1 cellular context compared by ENCODE assay signal in the genomic region with DNA sequence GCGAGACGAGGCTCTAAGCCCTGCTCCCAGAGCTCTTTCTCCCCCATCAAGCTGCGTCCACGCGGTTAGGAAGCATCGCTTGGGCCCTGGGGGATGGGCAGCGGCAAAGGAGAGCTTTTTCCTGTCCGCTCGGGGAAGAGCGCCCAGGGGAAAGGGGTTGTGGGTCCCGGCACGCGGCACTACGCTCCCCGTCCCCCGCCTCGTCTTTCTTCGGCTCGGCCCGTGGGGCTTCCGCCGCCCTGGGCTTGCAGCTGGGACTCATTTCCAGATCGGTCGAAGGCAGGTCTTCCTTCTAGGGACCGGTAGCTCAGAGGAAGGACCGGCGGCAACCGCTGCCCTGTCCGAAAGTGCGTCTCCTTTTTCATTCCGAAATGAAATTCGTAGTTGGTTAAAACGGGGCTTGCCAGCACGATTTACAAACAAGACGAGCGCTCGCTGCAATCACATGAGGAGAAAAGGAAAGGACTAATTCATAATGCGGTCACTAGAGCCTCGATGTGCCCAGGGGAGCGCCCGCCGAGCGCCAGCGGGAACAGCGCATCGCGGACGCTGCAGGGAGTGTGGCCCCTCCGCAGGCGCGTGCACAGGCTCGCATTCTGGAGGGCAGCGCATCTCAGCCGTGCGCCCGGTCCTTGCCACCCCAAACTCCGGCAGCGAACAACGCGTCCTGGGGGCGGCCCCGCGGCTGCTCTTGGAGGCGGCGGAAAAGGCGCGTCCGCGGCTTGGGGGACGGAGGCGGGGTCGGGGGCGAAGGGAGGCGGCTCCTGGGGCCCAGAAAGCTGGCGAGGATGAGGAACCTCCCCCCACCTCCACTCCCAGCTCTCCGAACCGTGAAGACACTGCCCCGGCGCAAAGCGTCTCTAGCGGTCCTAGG.
TF ChIP-seq lines count a peak whose summit lies in the region.

No MANE protein-coding gene starts in this region.

TF ChIP-seq in K562, 482 proteins besides CTCF, POLR2A, EP300 and RAD21 (continues in another document):
- TF ChIP-seq ZFP30 (CRISPR knock-in tag; IDR thresholded peaks at IDR 0.05; ENCODE audit: borderline replicate concordance) (no peak), ZNF124 (CRISPR knock-in tag; IDR thresholded peaks at IDR 0.05) (no peak), HLTF (IDR thresholded peaks at IDR 0.05) (no peak), ZNF780A (CRISPR knock-in tag; IDR thresholded peaks at IDR 0.05) (no peak), SMAD2 (IDR thresholded peaks at IDR 0.05; ENCODE audit: low read depth, low read length) (no peak), KDM2B (CRISPR knock-in tag; IDR thresholded peaks at IDR 0.05) (no peak), BRD4 (IDR thresholded peaks at IDR 0.05) (no peak), NCOA4 (IDR thresholded peaks at IDR 0.05; ENCODE audit: partially characterized antibody) (no peak), ZC3H8 (IDR thresholded peaks at IDR 0.05) (no peak), STAT5A (IDR thresholded peaks at IDR 0.05; ENCODE audit: borderline replicate concordance, low read length) (no peak), BACH1 (tag; IDR thresholded peaks at IDR 0.05) (no peak), ZFPM2 (CRISPR knock-in tag; IDR thresholded peaks at IDR 0.05) (no peak), FIP1L1 (IDR thresholded peaks at IDR 0.05; ENCODE audit: low read depth, low read length, poor library complexity, severe bottlenecking) (peak; percentile 76), EZH2 (IDR thresholded peaks at IDR 0.05; ENCODE audit: borderline replicate concordance, low read depth, low read length) (no peak), HNRNPL (IDR thresholded peaks at IDR 0.05; ENCODE audit: low read depth, low read length) (peak; percentile 65; the same call in 1 of the 2 replicates), NRF1 (conservative IDR thresholded peaks at IDR 0.05 in 1 of 2, IDR thresholded peaks at IDR 0.05 in 1 of 2) (peak; percentile 63 to 67), EGR1 (conservative IDR thresholded peaks at IDR 0.05) (no peak; the same call in none of the 2 replicates), RBBP5 (IDR thresholded peaks at IDR 0.05; ENCODE audit: borderline replicate concordance, insufficient read depth, low read length, poor library complexity, severe bottlenecking) (peak; percentile 22), ZC3H11A (IDR thresholded peaks at IDR 0.05; ENCODE audit: low read depth, low read length) (no peak), CC2D1A (IDR thresholded peaks at IDR 0.05) (no peak), HDAC2 (IDR thresholded peaks at IDR 0.05) (no peak), ESRRB (CRISPR knock-in tag; IDR thresholded peaks at IDR 0.05; ENCODE audit: borderline replicate concordance) (no peak), HDAC8 (tag; IDR thresholded peaks at IDR 0.05) (no peak), TBL1XR1 (IDR thresholded peaks at IDR 0.05; ENCODE audit: low read length in 2 of 2) (no peak), GATAD2B (IDR thresholded peaks at IDR 0.05; ENCODE audit: borderline replicate concordance) (no peak), TOE1 (IDR thresholded peaks at IDR 0.05; ENCODE audit: borderline replicate concordance) (no peak), TOE1 (CRISPR knock-in tag; IDR thresholded peaks at IDR 0.05; ENCODE audit: borderline replicate concordance, low read depth) (no peak)
- TF ChIP-seq, protein P1, sequence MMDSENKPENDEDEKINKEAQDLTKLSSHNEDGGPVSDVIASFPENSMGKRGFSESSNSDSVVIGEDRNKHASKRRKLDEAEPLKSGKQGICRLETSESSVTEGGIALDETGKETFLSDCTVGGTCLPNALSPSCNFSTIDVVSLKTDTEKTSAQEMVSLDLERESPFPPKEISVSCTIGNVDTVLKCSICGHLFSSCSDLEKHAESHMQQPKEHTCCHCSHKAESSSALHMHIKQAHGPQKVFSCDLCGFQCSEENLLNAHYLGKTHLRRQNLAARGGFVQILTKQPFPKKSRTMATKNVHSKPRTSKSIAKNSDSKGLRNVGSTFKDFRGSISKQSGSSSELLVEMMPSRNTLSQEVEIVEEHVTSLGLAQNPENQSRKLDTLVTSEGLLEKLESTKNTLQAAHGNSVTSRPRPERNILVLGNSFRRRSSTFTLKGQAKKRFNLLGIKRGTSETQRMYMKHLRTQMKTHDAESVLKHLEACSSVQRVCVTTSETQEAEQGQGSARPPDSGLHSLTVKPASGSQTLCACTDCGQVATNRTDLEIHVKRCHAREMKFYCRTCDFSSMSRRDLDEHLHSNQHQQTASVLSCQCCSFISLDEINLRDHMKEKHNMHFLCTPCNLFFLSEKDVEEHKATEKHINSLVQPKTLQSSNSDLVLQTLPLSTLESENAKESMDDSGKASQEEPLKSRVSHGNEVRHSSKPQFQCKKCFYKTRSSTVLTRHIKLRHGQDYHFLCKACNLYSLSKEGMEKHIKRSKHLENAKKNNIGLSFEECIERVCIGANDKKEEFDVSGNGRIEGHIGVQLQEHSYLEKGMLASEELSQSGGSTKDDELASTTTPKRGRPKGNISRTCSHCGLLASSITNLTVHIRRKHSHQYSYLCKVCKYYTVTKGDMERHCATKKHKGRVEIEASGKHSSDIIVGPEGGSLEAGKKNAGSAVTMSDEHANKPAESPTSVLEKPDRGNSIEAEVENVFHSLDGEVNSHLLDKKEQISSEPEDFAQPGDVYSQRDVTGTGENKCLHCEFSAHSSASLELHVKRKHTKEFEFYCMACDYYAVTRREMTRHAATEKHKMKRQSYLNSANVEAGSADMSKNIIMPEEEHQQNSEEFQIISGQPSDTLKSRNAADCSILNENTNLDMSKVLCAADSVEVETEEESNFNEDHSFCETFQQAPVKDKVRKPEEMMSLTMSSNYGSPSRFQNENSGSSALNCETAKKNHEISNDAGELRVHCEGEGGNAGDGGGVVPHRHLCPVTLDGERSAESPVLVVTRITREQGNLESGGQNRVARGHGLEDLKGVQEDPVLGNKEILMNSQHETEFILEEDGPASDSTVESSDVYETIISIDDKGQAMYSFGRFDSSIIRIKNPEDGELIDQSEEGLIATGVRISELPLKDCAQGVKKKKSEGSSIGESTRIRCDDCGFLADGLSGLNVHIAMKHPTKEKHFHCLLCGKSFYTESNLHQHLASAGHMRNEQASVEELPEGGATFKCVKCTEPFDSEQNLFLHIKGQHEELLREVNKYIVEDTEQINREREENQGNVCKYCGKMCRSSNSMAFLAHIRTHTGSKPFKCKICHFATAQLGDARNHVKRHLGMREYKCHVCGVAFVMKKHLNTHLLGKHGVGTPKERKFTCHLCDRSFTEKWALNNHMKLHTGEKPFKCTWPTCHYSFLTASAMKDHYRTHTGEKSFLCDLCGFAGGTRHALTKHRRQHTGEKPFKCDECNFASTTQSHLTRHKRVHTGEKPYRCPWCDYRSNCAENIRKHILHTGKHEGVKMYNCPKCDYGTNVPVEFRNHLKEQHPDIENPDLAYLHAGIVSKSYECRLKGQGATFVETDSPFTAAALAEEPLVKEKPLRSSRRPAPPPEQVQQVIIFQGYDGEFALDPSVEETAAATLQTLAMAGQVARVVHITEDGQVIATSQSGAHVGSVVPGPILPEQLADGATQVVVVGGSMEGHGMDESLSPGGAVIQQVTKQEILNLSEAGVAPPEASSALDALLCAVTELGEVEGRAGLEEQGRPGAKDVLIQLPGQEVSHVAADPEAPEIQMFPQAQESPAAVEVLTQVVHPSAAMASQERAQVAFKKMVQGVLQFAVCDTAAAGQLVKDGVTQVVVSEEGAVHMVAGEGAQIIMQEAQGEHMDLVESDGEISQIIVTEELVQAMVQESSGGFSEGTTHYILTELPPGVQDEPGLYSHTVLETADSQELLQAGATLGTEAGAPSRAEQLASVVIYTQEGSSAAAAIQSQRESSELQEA (IDR thresholded peaks at IDR 0.05; ENCODE audit: low read depth) = no peak
- TF ChIP-seq, protein P2, sequence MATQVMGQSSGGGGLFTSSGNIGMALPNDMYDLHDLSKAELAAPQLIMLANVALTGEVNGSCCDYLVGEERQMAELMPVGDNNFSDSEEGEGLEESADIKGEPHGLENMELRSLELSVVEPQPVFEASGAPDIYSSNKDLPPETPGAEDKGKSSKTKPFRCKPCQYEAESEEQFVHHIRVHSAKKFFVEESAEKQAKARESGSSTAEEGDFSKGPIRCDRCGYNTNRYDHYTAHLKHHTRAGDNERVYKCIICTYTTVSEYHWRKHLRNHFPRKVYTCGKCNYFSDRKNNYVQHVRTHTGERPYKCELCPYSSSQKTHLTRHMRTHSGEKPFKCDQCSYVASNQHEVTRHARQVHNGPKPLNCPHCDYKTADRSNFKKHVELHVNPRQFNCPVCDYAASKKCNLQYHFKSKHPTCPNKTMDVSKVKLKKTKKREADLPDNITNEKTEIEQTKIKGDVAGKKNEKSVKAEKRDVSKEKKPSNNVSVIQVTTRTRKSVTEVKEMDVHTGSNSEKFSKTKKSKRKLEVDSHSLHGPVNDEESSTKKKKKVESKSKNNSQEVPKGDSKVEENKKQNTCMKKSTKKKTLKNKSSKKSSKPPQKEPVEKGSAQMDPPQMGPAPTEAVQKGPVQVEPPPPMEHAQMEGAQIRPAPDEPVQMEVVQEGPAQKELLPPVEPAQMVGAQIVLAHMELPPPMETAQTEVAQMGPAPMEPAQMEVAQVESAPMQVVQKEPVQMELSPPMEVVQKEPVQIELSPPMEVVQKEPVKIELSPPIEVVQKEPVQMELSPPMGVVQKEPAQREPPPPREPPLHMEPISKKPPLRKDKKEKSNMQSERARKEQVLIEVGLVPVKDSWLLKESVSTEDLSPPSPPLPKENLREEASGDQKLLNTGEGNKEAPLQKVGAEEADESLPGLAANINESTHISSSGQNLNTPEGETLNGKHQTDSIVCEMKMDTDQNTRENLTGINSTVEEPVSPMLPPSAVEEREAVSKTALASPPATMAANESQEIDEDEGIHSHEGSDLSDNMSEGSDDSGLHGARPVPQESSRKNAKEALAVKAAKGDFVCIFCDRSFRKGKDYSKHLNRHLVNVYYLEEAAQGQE (CRISPR knock-in tag; IDR thresholded peaks at IDR 0.05; ENCODE audit: low read depth) = no peak
- TF ChIP-seq, protein P3, sequence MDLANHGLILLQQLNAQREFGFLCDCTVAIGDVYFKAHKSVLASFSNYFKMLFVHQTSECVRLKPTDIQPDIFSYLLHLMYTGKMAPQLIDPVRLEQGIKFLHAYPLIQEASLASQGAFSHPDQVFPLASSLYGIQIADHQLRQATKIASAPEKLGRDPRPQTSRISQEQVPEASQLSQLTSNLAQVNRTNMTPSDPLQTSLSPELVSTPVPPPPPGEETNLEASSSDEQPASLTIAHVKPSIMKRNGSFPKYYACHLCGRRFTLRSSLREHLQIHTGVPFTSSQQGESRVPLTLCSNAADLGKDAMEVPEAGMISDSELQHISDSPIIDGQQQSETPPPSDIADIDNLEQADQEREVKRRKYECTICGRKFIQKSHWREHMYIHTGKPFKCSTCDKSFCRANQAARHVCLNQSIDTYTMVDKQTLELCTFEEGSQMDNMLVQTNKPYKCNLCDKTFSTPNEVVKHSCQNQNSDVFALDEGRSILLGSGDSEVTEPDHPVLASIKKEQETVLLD (IDR thresholded peaks at IDR 0.05) = 0 out of 2 replicates have a peak, but pooled peaks have one; percentile 14
- TF ChIP-seq, protein P4, sequence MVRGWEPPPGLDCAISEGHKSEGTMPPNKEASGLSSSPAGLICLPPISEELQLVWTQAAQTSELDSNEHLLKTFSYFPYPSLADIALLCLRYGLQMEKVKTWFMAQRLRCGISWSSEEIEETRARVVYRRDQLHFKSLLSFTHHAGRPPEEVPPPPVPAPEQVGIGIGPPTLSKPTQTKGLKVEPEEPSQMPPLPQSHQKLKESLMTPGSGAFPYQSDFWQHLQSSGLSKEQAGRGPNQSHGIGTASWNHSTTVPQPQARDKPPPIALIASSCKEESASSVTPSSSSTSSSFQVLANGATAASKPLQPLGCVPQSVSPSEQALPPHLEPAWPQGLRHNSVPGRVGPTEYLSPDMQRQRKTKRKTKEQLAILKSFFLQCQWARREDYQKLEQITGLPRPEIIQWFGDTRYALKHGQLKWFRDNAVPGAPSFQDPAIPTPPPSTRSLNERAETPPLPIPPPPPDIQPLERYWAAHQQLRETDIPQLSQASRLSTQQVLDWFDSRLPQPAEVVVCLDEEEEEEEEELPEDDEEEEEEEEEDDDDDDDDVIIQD (CRISPR knock-in tag; IDR thresholded peaks at IDR 0.05) = no peak
- TF ChIP-seq, protein P5, sequence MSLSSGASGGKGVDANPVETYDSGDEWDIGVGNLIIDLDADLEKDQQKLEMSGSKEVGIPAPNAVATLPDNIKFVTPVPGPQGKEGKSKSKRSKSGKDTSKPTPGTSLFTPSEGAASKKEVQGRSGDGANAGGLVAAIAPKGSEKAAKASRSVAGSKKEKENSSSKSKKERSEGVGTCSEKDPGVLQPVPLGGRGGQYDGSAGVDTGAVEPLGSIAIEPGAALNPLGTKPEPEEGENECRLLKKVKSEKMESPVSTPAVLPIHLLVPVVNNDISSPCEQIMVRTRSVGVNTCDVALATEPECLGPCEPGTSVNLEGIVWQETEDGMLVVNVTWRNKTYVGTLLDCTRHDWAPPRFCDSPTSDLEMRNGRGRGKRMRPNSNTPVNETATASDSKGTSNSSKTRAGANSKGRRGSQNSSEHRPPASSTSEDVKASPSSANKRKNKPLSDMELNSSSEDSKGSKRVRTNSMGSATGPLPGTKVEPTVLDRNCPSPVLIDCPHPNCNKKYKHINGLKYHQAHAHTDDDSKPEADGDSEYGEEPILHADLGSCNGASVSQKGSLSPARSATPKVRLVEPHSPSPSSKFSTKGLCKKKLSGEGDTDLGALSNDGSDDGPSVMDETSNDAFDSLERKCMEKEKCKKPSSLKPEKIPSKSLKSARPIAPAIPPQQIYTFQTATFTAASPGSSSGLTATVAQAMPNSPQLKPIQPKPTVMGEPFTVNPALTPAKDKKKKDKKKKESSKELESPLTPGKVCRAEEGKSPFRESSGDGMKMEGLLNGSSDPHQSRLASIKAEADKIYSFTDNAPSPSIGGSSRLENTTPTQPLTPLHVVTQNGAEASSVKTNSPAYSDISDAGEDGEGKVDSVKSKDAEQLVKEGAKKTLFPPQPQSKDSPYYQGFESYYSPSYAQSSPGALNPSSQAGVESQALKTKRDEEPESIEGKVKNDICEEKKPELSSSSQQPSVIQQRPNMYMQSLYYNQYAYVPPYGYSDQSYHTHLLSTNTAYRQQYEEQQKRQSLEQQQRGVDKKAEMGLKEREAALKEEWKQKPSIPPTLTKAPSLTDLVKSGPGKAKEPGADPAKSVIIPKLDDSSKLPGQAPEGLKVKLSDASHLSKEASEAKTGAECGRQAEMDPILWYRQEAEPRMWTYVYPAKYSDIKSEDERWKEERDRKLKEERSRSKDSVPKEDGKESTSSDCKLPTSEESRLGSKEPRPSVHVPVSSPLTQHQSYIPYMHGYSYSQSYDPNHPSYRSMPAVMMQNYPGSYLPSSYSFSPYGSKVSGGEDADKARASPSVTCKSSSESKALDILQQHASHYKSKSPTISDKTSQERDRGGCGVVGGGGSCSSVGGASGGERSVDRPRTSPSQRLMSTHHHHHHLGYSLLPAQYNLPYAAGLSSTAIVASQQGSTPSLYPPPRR (CRISPR knock-in tag; IDR thresholded peaks at IDR 0.05; ENCODE audit: borderline replicate concordance) = 0 out of 2 replicates have a peak, but pooled peaks have one; percentile 39
- TF ChIP-seq, protein P6, sequence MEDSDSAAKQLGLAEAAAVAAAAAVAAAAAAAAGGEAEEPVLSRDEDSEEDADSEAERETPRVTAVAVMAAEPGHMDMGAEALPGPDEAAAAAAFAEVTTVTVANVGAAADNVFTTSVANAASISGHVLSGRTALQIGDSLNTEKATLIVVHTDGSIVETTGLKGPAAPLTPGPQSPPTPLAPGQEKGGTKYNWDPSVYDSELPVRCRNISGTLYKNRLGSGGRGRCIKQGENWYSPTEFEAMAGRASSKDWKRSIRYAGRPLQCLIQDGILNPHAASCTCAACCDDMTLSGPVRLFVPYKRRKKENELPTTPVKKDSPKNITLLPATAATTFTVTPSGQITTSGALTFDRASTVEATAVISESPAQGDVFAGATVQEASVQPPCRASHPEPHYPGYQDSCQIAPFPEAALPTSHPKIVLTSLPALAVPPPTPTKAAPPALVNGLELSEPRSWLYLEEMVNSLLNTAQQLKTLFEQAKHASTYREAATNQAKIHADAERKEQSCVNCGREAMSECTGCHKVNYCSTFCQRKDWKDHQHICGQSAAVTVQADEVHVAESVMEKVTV (CRISPR knock-in tag; IDR thresholded peaks at IDR 0.05) = no peak
- TF ChIP-seq, protein P7, sequence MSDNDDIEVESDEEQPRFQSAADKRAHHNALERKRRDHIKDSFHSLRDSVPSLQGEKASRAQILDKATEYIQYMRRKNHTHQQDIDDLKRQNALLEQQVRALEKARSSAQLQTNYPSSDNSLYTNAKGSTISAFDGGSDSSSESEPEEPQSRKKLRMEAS (CRISPR knock-in tag; IDR thresholded peaks at IDR 0.05) = peak; percentile 86
